ENCODE assay signal across 7 cellular contexts in genomic region chr16:29115013-29115813, GRCh38.
DNase-seq lines count a peak whose midpoint lies in the region; ATAC-seq and FAIRE-seq lines count a peak whose summit lies in the region.
"Not testable (repeated sequence)": the region's sequence is repeated elsewhere in the genome, so short reads cannot be mapped to it uniquely, and the experiment has no call there.

No MANE protein-coding gene starts in this region.

- intact Hi-C loops in activated T-helper 2 cell treated with anti-CD3 and anti-CD28 coated beads, Interferon-gamma antibody, Interleukin-2, Interleukin-4, amounts not matched to agents 10 μg/mL and 5 μg/mL and 100 μg/mL, durations not matched to agents 14 hours and 24 hours and 36 hours (cut with micrococcal nuclease) = not testable (repeated sequence)

- H3K4me1 Mint-ChIP-seq in activated T-helper 2 cell treated with anti-CD3 and anti-CD28 coated beads, Interferon-gamma antibody, Interleukin-2, Interleukin-4, amounts not matched to agents 10 μg/mL and 5 μg/mL and 100 μg/mL, durations not matched to agents 14 hours and 24 hours and 36 hours (ENCODE audit: low read depth) = peaks cover 56% of the 10 kb centered on the region

- FAIRE-seq in G401.6 (lab: Jason Lieb, UNC) = peak; percentile 59
- not testable (repeated sequence) for FAIRE-seq in RCC 7860 (lab: Jason Lieb, UNC)

- DNase-seq in HS-5 (ENCODE audit: low read depth) (peak; percentile 25), RCC 7860 (ENCODE audit: low spot score) (peak; percentile 9), epidermal melanocyte (ENCODE audit: insufficient read length, low spot score) (peak; percentile 38), left lobe of liver (ENCODE audit: low spot score) (peak; percentile 73), retina (peak; percentile 59)
- DNase-seq in activated T-helper 2 cell treated with anti-CD3 and anti-CD28 coated beads, Interferon-gamma antibody, Interleukin-2, Interleukin-4, amounts not matched to agents 10 μg/mL and 5 μg/mL and 100 μg/mL, durations not matched to agents 14 hours and 24 hours and 36 hours (ENCODE audit: low spot score) = not testable (repeated sequence)

- peak overlapping the region; percentile 16 for H3K4me3 Mint-ChIP-seq in activated T-helper 2 cell treated with anti-CD3 and anti-CD28 coated beads, Interferon-gamma antibody, Interleukin-2, Interleukin-4, amounts not matched to agents 10 μg/mL and 5 μg/mL and 100 μg/mL, durations not matched to agents 14 hours and 24 hours and 36 hours (ENCODE audit: low read depth)

- peaks cover 66% of the 10 kb centered on the region for H3K36me3 Mint-ChIP-seq in activated T-helper 2 cell treated with anti-CD3 and anti-CD28 coated beads, Interferon-gamma antibody, Interleukin-2, Interleukin-4, amounts not matched to agents 10 μg/mL and 5 μg/mL and 100 μg/mL, durations not matched to agents 14 hours and 24 hours and 36 hours (ENCODE audit: low read depth)

- peak overlapping the region; percentile 64 for H3K27ac Mint-ChIP-seq in activated T-helper 2 cell treated with anti-CD3 and anti-CD28 coated beads, Interferon-gamma antibody, Interleukin-2, Interleukin-4, amounts not matched to agents 10 μg/mL and 5 μg/mL and 100 μg/mL, durations not matched to agents 14 hours and 24 hours and 36 hours

- not testable (repeated sequence) for H3K9me3 Mint-ChIP-seq in activated T-helper 2 cell treated with anti-CD3 and anti-CD28 coated beads, Interferon-gamma antibody, Interleukin-2, Interleukin-4, amounts not matched to agents 10 μg/mL and 5 μg/mL and 100 μg/mL, durations not matched to agents 14 hours and 24 hours and 36 hours

- not testable (repeated sequence) for H3K27me3 Mint-ChIP-seq in activated T-helper 2 cell treated with anti-CD3 and anti-CD28 coated beads, Interferon-gamma antibody, Interleukin-2, Interleukin-4, amounts not matched to agents 10 μg/mL and 5 μg/mL and 100 μg/mL, durations not matched to agents 14 hours and 24 hours and 36 hours (ENCODE audit: low read depth)

- peak; percentile 76 for ATAC-seq in left lobe of liver
